18 cellular contexts compared by ENCODE assay signal in genomic region chr18:59032308-59032707, GRCh38.
DNase-seq lines count a peak whose midpoint lies in the region; ATAC-seq, FAIRE-seq and TF ChIP-seq lines count a peak whose summit lies in the region.
"Had no signal": no experiment of that assay in that cellular context is flagged by ENCODE, and none has a peak within 500 bp of the region (broad histone marks: within the 10 kb centered on the region; RNA-seq: fewer than 3 reads in every experiment).

No MANE protein-coding gene starts in this region.

- H3K4me3 Mint-ChIP-seq in neural crest cell: no peak overlapping the region
- no peak overlapping the region for H3K4me3 Mint-ChIP-seq in natural killer cell
- H3K4me3 Mint-ChIP-seq: CD4-positive, alpha-beta T cell; H9; IgD-negative memory B cell had no signal

- H3K36me3 ChIP-seq in bronchial epithelial cell (ENCODE audit: control insufficient read depth, insufficient read depth, low read length): no peaks in the 10 kb centered on the region
- no peaks in the 10 kb centered on the region for H3K36me3 ChIP-seq in skeletal muscle tissue (ENCODE audit: control insufficient read depth in 3 of 3, insufficient read depth in 3 of 3, low read length in 3 of 3)
- H3K36me3 ChIP-seq: BE2C had no signal

- no peak overlapping the region for H3K9ac ChIP-seq in skeletal muscle tissue (ENCODE audit: low read depth in 1 of 3, low read length in 3 of 3)

- H3K27ac Mint-ChIP-seq in neural crest cell (ENCODE audit: unreplicated experiment) (peak overlapping the region; percentile 91), natural killer cell (no peak overlapping the region)
- H3K27ac Mint-ChIP-seq: CD4-positive, alpha-beta T cell; IgD-negative memory B cell had no signal

- intact Hi-C loops in natural killer cell (cut with micrococcal nuclease): no loop called here

- no peak for TF ChIP-seq POLR2A in erythroblast (IDR thresholded peaks at IDR 0.05; ENCODE audit: low read length)

- H3K27me3 Mint-ChIP-seq in neural crest cell (ENCODE audit: low read depth) (no peaks in the 10 kb centered on the region), natural killer cell (ENCODE audit: low read depth in 2 of 2) (peaks cover 0 to 3% of the 10 kb centered on the region in 2 donors)
- H3K27me3 Mint-ChIP-seq: IgD-negative memory B cell had no signal

- H3K4me1 ChIP-seq in skeletal muscle tissue (ENCODE audit: control insufficient read depth in 3 of 3, insufficient read depth in 3 of 3, low read length in 3 of 3): peaks cover 19 to 28% (median 22%) of the 10 kb centered on the region in 3 donors
- H3K4me1 ChIP-seq: BE2C, Caco-2 had no signal

- TF ChIP-seq CTCF in bronchial epithelial cell (IDR thresholded peaks at IDR 0.05; ENCODE audit: insufficient read depth, low read length, severe bottlenecking) (no peak), neural crest cell (conservative IDR thresholded peaks at IDR 0.05) (no peak), natural killer cell (IDR thresholded peaks at IDR 0.05) (no peak)

- H3K9me3 Mint-ChIP-seq in neural crest cell (no peaks in the 10 kb centered on the region), natural killer cell (no peaks in the 10 kb centered on the region)
- H3K9me3 Mint-ChIP-seq: CD4-positive, alpha-beta T cell; H9; IgD-negative memory B cell had no signal

- H3K4me3 ChIP-seq in bronchial epithelial cell (ENCODE audit: low read depth, low read length) (no peak overlapping the region), skeletal muscle tissue (ENCODE audit: low read length in 3 of 3) (no peak overlapping the region)

- peak; percentile 13 for FAIRE-seq in bronchial epithelial cell (lab: Jason Lieb, UNC)
- FAIRE-seq: A204.1, G401.6, GM12891, HepG2 had no signal

- H3K9me3 ChIP-seq in skeletal muscle tissue (ENCODE audit: control insufficient read depth in 3 of 3, low read length in 3 of 3): no peaks in the 10 kb centered on the region
- H3K9me3 ChIP-seq: BE2C, Caco-2 had no signal

- H3K27me3 ChIP-seq in bronchial epithelial cell (ENCODE audit: control insufficient read depth, insufficient read depth, low read length) (no peaks in the 10 kb centered on the region), skeletal muscle tissue (ENCODE audit: control insufficient read depth in 3 of 3, insufficient read depth in 3 of 3, low read length in 3 of 3) (no peaks in the 10 kb centered on the region)
- H3K27me3 ChIP-seq: BE2C had no signal

- H3K4me1 Mint-ChIP-seq in neural crest cell: peaks cover 33% of the 10 kb centered on the region
- no peaks in the 10 kb centered on the region for H3K4me1 Mint-ChIP-seq in natural killer cell

- H3K27ac ChIP-seq in skeletal muscle tissue (ENCODE audit: low read depth, low read length): peak overlapping the region; percentile 93
- H3K27ac ChIP-seq: C4-2B had no signal

- no peak for ATAC-seq in natural killer cell
- ATAC-seq: HepG2 had no signal

- H3K36me3 Mint-ChIP-seq in neural crest cell (ENCODE audit: low read depth) (no peaks in the 10 kb centered on the region), natural killer cell (no peaks in the 10 kb centered on the region)
- H3K36me3 Mint-ChIP-seq: IgD-negative memory B cell had no signal

- no peak for DNase-seq in bronchial epithelial cell (ENCODE audit: low read depth)
- no peak for DNase-seq in neural crest cell (ENCODE audit: low read depth, low spot score)
- no peak for DNase-seq in erythroblast (lab: John Stamatoyannopoulos, UW)
- no peak for DNase-seq in natural killer cell
- DNase-seq in C1 segment of cervical spinal cord (lab: John Stamatoyannopoulos, UW): no peak
- DNase-seq: ACHN; BE2C; Caco-2; CD4-positive, alpha-beta T cell; GOT3; H9 had no signal
